1 cellular context compared by ENCODE assay signal in genomic region chr4:2418652-2419571, GRCh38.
TF ChIP-seq lines count a peak whose summit lies in the region.

Gene CFAP99 (plus strand): TSS chr4:2418955.

TF ChIP-seq in HepG2, 621 proteins besides CTCF, POLR2A, EP300 and RAD21 (continued from another document):
- TF ChIP-seq SUZ12 (IDR thresholded peaks at IDR 0.05; ENCODE audit: low read depth, low read length) (peak; percentile 91), MYPOP (CRISPR knock-in tag; IDR thresholded peaks at IDR 0.05) (0 out of 2 replicates have a peak, but pooled peaks have one; percentile 33), ZNF552 (CRISPR knock-in tag; IDR thresholded peaks at IDR 0.05; ENCODE audit: borderline replicate concordance) (no peak), KLF15 (CRISPR knock-in tag; IDR thresholded peaks at IDR 0.05; ENCODE audit: borderline replicate concordance) (no peak), RORA (CRISPR knock-in tag; IDR thresholded peaks at IDR 0.05) (no peak), ZNF235 (CRISPR knock-in tag; IDR thresholded peaks at IDR 0.05; ENCODE audit: borderline replicate concordance) (no peak), ASH2L (IDR thresholded peaks at IDR 0.05; ENCODE audit: insufficient read length, low read depth, low read length) (no peak), MTA1 (CRISPR knock-in tag; IDR thresholded peaks at IDR 0.05; ENCODE audit: borderline replicate concordance) (no peak), HDAC2 (CRISPR knock-in tag; IDR thresholded peaks at IDR 0.05) (no peak), AHDC1 (CRISPR knock-in tag; IDR thresholded peaks at IDR 0.05; ENCODE audit: borderline replicate concordance) (no peak), TGIF2 (CRISPR knock-in tag; IDR thresholded peaks at IDR 0.05) (peak; percentile 29; the same call in 1 of the 2 replicates), ZNF430 (CRISPR knock-in tag; IDR thresholded peaks at IDR 0.05) (no peak), ZNF224 (CRISPR knock-in tag; IDR thresholded peaks at IDR 0.05) (no peak), ATF1 (CRISPR knock-in tag; IDR thresholded peaks at IDR 0.05) (peak; percentile 77), EZH2 (conservative IDR thresholded peaks at IDR 0.05; ENCODE audit: low read depth, low read length) (no peak; the same call in 1 of the 2 replicates), ZNF720 (CRISPR knock-in tag; IDR thresholded peaks at IDR 0.05) (no peak)
- TF ChIP-seq, protein P1, sequence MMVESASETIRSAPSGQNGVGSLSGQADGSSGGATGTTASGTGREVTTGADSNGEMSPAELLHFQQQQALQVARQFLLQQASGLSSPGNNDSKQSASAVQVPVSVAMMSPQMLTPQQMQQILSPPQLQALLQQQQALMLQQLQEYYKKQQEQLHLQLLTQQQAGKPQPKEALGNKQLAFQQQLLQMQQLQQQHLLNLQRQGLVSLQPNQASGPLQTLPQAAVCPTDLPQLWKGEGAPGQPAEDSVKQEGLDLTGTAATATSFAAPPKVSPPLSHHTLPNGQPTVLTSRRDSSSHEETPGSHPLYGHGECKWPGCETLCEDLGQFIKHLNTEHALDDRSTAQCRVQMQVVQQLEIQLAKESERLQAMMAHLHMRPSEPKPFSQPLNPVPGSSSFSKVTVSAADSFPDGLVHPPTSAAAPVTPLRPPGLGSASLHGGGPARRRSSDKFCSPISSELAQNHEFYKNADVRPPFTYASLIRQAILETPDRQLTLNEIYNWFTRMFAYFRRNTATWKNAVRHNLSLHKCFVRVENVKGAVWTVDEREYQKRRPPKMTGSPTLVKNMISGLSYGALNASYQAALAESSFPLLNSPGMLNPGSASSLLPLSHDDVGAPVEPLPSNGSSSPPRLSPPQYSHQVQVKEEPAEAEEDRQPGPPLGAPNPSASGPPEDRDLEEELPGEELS (CRISPR knock-in tag; IDR thresholded peaks at IDR 0.05): no peak
- TF ChIP-seq, protein P2, sequence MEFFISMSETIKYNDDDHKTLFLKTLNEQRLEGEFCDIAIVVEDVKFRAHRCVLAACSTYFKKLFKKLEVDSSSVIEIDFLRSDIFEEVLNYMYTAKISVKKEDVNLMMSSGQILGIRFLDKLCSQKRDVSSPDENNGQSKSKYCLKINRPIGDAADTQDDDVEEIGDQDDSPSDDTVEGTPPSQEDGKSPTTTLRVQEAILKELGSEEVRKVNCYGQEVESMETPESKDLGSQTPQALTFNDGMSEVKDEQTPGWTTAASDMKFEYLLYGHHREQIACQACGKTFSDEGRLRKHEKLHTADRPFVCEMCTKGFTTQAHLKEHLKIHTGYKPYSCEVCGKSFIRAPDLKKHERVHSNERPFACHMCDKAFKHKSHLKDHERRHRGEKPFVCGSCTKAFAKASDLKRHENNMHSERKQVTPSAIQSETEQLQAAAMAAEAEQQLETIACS (CRISPR knock-in tag; IDR thresholded peaks at IDR 0.05): peak; percentile 86
- TF ChIP-seq, protein P3, sequence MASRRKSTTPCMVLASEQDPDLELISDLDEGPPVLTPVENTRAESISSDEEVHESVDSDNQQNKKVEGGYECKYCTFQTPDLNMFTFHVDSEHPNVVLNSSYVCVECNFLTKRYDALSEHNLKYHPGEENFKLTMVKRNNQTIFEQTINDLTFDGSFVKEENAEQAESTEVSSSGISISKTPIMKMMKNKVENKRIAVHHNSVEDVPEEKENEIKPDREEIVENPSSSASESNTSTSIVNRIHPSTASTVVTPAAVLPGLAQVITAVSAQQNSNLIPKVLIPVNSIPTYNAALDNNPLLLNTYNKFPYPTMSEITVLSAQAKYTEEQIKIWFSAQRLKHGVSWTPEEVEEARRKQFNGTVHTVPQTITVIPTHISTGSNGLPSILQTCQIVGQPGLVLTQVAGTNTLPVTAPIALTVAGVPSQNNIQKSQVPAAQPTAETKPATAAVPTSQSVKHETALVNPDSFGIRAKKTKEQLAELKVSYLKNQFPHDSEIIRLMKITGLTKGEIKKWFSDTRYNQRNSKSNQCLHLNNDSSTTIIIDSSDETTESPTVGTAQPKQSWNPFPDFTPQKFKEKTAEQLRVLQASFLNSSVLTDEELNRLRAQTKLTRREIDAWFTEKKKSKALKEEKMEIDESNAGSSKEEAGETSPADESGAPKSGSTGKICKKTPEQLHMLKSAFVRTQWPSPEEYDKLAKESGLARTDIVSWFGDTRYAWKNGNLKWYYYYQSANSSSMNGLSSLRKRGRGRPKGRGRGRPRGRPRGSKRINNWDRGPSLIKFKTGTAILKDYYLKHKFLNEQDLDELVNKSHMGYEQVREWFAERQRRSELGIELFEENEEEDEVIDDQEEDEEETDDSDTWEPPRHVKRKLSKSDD (CRISPR knock-in tag; IDR thresholded peaks at IDR 0.05; ENCODE audit: low read depth): no peak
